2 cellular contexts compared by ENCODE assay signal in genomic region chr11:67303989-67304411, GRCh38.
TF ChIP-seq lines count a peak whose summit lies in the region.

No MANE protein-coding gene starts in this region.

TF ChIP-seq in IMR-90, 13 proteins besides CTCF, POLR2A, EP300 and RAD21:
- TF ChIP-seq RCOR1 (IDR thresholded peaks at IDR 0.05; ENCODE audit: insufficient replicate concordance, low read length) (no peak), RFX5 (IDR thresholded peaks at IDR 0.05; ENCODE audit: low read depth, low read length) (no peak), MAZ (IDR thresholded peaks at IDR 0.05; ENCODE audit: borderline replicate concordance, low read depth, low read length) (peak; percentile 33; the same call in 1 of the 2 replicates), ELK1 (IDR thresholded peaks at IDR 0.05; ENCODE audit: borderline replicate concordance, low read depth, low read length) (no peak)

TF ChIP-seq in liver, 16 proteins besides CTCF, POLR2A, EP300 and RAD21:
- TF ChIP-seq RXRA (IDR thresholded peaks at IDR 0.05) (no peak), FOXA2 (IDR thresholded peaks at IDR 0.05) (no peak), MAX (IDR thresholded peaks at IDR 0.05) (no peak)
